In the genomic region with DNA sequence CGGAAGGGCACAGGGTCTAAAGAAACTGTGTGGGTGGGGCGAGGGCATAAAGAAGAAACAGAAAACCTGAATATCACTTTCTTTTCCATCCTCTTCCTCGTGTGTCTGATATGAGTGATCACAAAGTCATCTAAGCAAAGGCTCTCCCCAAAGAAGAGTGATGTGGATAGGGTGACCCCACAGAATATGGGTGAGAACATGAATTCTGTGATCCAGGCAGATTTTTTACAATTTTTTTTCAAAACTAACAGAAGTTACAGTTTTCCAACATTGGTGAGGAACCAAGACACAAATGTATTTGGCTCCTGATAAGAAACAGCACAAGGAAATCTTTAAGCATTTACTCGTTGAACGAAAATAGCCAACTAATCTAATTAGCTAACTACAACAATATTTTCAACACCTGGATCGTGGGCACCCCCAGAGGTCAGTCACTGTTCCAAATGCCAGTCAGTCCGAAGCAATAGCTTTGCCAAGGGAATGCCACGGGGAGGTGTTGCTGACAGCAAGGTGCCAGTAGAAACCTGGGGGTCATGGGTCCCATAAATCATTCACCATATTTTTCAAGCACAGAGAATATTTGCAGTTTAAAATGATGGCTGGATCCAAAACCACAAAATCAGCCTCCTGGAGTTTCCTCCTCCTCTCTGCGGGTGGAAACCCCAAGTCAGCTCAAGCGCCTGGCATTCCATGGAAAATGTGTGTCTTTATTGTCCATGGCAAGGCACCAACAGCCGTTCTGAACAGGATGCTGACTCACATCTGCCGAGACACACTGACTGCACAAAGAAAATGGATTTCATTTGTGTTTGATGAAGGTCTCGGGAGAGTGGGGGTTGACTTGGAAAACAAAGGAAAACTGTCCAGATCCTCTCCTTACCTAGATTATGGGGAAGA, we compare ENCODE assay signal across 1 cellular context.
TF ChIP-seq lines count a peak whose summit lies in the region.

No MANE protein-coding gene starts in this region.

TF ChIP-seq in IMR-90, 13 proteins besides CTCF, POLR2A, EP300 and RAD21 (continued from another document):
- TF ChIP-seq, protein P1, sequence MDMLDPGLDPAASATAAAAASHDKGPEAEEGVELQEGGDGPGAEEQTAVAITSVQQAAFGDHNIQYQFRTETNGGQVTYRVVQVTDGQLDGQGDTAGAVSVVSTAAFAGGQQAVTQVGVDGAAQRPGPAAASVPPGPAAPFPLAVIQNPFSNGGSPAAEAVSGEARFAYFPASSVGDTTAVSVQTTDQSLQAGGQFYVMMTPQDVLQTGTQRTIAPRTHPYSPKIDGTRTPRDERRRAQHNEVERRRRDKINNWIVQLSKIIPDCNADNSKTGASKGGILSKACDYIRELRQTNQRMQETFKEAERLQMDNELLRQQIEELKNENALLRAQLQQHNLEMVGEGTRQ (IDR thresholded peaks at IDR 0.05; ENCODE audit: low read depth, low read length) = no peak
- TF ChIP-seq CEBPB (IDR thresholded peaks at IDR 0.05; ENCODE audit: low read depth, low read length) (no peak), BHLHE40 (IDR thresholded peaks at IDR 0.05; ENCODE audit: low read depth, low read length) (peak; percentile 65), MAFK (IDR thresholded peaks at IDR 0.05; ENCODE audit: low read depth, low read length) (peak; percentile 67)
